In the genomic region with DNA sequence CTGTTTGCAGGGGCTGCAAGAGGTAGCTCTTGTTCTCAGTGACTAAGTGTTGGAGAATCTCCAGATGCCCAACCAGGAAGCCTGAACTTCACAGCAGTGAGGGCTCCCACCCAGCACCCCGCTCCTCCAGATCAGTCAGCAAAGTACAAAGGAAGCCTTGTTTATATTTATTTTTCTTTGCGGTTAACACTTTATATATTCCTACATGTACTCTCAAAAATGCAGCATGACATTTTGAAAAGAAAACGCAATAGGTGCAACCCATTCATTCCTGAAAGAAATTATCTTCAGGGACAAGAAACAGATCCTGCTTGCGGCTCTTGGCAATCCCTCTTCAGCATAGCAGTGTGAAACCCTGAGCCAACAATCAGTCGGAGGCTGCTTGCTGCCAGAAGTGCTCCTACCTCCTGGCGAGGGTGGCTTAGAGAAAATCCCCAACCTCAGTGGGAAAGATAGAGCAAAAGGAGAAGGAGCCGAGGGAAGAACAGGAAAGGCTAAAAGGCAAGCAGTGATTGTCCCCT, we compare ENCODE assay signal across 11 cellular contexts.
DNase-seq lines count a peak whose midpoint lies in the region; ATAC-seq and TF ChIP-seq lines count a peak whose summit lies in the region.
"Had no signal": no experiment of that assay in that cellular context is flagged by ENCODE, and none has a peak within 500 bp of the region (broad histone marks: within the 10 kb centered on the region; RNA-seq: fewer than 3 reads in every experiment).

No MANE protein-coding gene starts in this region.

- H3K9me3 Mint-ChIP-seq in activated naive CD4-positive, alpha-beta T cell treated with anti-CD3 and anti-CD28 coated beads, Interleukin-2, amount 50 U/mL, for 24 hours, result no peaks in the 10 kb centered on the region
- H3K9me3 Mint-ChIP-seq in HFFc6 (no peaks in the 10 kb centered on the region), Caco-2 (ENCODE audit: unreplicated experiment) (no peaks in the 10 kb centered on the region)

- TF ChIP-seq EP300 in upper lobe of left lung (IDR thresholded peaks at IDR 0.05), result no peak

- no peak for TF ChIP-seq CTCF in upper lobe of left lung (IDR thresholded peaks at IDR 0.05)
- no peak for TF ChIP-seq CTCF in HFFc6 (IDR thresholded peaks at IDR 0.05)
- no peak for TF ChIP-seq CTCF in Caco-2 (IDR thresholded peaks at IDR 0.05; ENCODE audit: insufficient read depth in 1 of 2, low read depth in 1 of 2, low read length in 1 of 2, severe bottlenecking in 1 of 2, unreplicated experiment in 1 of 2)

- H3K36me3 ChIP-seq in upper lobe of left lung (no peaks in the 10 kb centered on the region), Caco-2 (ENCODE audit: control insufficient read depth, insufficient read depth, low read length) (no peaks in the 10 kb centered on the region)

- no peak for TF ChIP-seq POLR2A in upper lobe of left lung (IDR thresholded peaks at IDR 0.05)

- no peak for DNase-seq in activated naive CD4-positive, alpha-beta T cell (lab: John Stamatoyannopoulos, UW)
- DNase-seq in brain pericyte (ENCODE audit: low read depth, low spot score) (peak; percentile 70), kidney glomerular epithelial cell (lab: John Stamatoyannopoulos, UW) (peak; percentile 21), upper lobe of left lung (no peak), HFFc6 (no peak), Caco-2 (no peak)
- DNase-seq in stimulated activated CD4-positive, alpha-beta T cell treated with anti-CD3 and anti-CD28 coated beads, Interleukin-4, amount 100 ng/mL, for 1 hour, result no peak
- DNase-seq: effector memory CD4-positive, alpha-beta T cell; NCI-H146; T-helper 2 cell had no signal

- peak; percentile 28 to 38 for ATAC-seq in upper lobe of left lung (ENCODE audit: low FRiP score in 2 of 2)

- H3K9me3 ChIP-seq in upper lobe of left lung (no peaks in the 10 kb centered on the region), Caco-2 (no peaks in the 10 kb centered on the region)

- H3K4me1 ChIP-seq in upper lobe of left lung, result peaks cover 7 to 12% (median 10%) of the 10 kb centered on the region in 4 donors
- H3K4me1 ChIP-seq in Caco-2, result peaks cover 26% of the 10 kb centered on the region

- peak overlapping the region; percentile 43 for H3K27ac Mint-ChIP-seq in activated naive CD4-positive, alpha-beta T cell treated with anti-CD3 and anti-CD28 coated beads, Interleukin-2, amount 50 U/mL, for 24 hours
- no peak overlapping the region for H3K27ac Mint-ChIP-seq in HFFc6
- no peak overlapping the region for H3K27ac Mint-ChIP-seq in Caco-2 (ENCODE audit: unreplicated experiment)

- H3K27me3 Mint-ChIP-seq in activated naive CD4-positive, alpha-beta T cell treated with anti-CD3 and anti-CD28 coated beads, Interleukin-2, amount 50 U/mL, for 24 hours, result peaks cover 2% of the 10 kb centered on the region
- H3K27me3 Mint-ChIP-seq in HFFc6 (ENCODE audit: insufficient read depth), result peaks cover 58% of the 10 kb centered on the region
- no peaks in the 10 kb centered on the region for H3K27me3 Mint-ChIP-seq in Caco-2 (ENCODE audit: insufficient read depth, unreplicated experiment)

- WGBS in upper lobe of left lung, 2 donors, result 20 to 31% methylated on average over 7 of the region's 7 CpGs

- intact Hi-C loops in Caco-2 (cut with micrococcal nuclease; ENCODE audit: unreplicated experiment), result no loop called here

- POLR2A ChIA-PET in Caco-2 (lab: Charles Lee), result no interaction called here

- H3K27me3 ChIP-seq in upper lobe of left lung (no peaks in the 10 kb centered on the region), Caco-2 (replicated peaks; ENCODE audit: control insufficient read depth, insufficient read depth, low read length) (no peaks in the 10 kb centered on the region)

- no TSS peak for BruUV-seq in Caco-2 (replicated peaks; lab: Mats Ljungman, UMichigan)

- H3K4me1 Mint-ChIP-seq in activated naive CD4-positive, alpha-beta T cell treated with anti-CD3 and anti-CD28 coated beads, Interleukin-2, amount 50 U/mL, for 24 hours, result no peaks in the 10 kb centered on the region
- H3K4me1 Mint-ChIP-seq in HFFc6 (ENCODE audit: low read depth) (no peaks in the 10 kb centered on the region), Caco-2 (ENCODE audit: low read depth, unreplicated experiment) (peaks cover 21% of the 10 kb centered on the region)

- no peak overlapping the region for H3K27ac ChIP-seq in upper lobe of left lung

- H3K36me3 Mint-ChIP-seq in activated naive CD4-positive, alpha-beta T cell treated with anti-CD3 and anti-CD28 coated beads, Interleukin-2, amount 50 U/mL, for 24 hours, result no peaks in the 10 kb centered on the region
- H3K36me3 Mint-ChIP-seq in HFFc6 (ENCODE audit: low read depth), result no peaks in the 10 kb centered on the region
- no peaks in the 10 kb centered on the region for H3K36me3 Mint-ChIP-seq in Caco-2 (ENCODE audit: insufficient read depth, unreplicated experiment)

- no peak overlapping the region for H3K4me3 ChIP-seq in upper lobe of left lung
- H3K4me3 ChIP-seq in Caco-2 (ENCODE audit: low read depth, low read length), result no peak overlapping the region

- CTCF ChIA-PET in Caco-2 (lab: Charles Lee), result no interaction called here

- H3K4me3 Mint-ChIP-seq in activated naive CD4-positive, alpha-beta T cell treated with anti-CD3 and anti-CD28 coated beads, Interleukin-2, amount 50 U/mL, for 24 hours, result no peak overlapping the region
- H3K4me3 Mint-ChIP-seq in HFFc6, result no peak overlapping the region
- no peak overlapping the region for H3K4me3 Mint-ChIP-seq in Caco-2 (ENCODE audit: unreplicated experiment)

Comparison
In these comparisons a context has a peak if more than half of its experiments do, and no peak if none do; other contexts are left out.
1. DNase-seq: peak in brain pericyte (single experiment) and kidney glomerular epithelial cell (single experiment); none in activated naive CD4-positive, alpha-beta T cell (0 of 4), upper lobe of left lung (0 of 2), HFFc6 (single experiment), Caco-2 (0 of 2) and stimulated activated CD4-positive, alpha-beta T cell treated with anti-CD3 and anti-CD28 coated beads, Interleukin-4, amount 100 ng/mL, for 1 hour (single experiment).